In genomic region chr6:152952045-152952444, GRCh38 we compare ENCODE assay signal across 11 cellular contexts. TPM values are rescaled to one million over a fixed set of nuclear protein-coding genes. Genes with fewer than 3 reads are reported as not detected.
DNase-seq lines count a peak whose midpoint lies in the region; ATAC-seq, FAIRE-seq and TF ChIP-seq lines count a peak whose summit lies in the region.
"Had no signal": no experiment of that assay in that cellular context is flagged by ENCODE, and none has a peak within 500 bp of the region (broad histone marks: within the 10 kb centered on the region; RNA-seq: fewer than 3 reads in every experiment).

No MANE protein-coding gene starts in this region.

- H3K36me3 Mint-ChIP-seq in GM23338 (ENCODE audit: low read depth): no peaks in the 10 kb centered on the region
- no peaks in the 10 kb centered on the region for H3K36me3 Mint-ChIP-seq in activated CD4-positive, alpha-beta T cell treated with anti-CD3 and anti-CD28 coated beads, Interleukin-2, amount 10 ng/mL, durations not matched to agents 24 days and 14 days (ENCODE audit: low read depth)
- H3K36me3 Mint-ChIP-seq: CD14-positive monocyte had no signal

- H4K5ac ChIP-seq in mesendoderm (ENCODE audit: low read length): no peak overlapping the region

- H3K23ac ChIP-seq in mesendoderm (ENCODE audit: low read length): no peak overlapping the region

- no peaks in the 10 kb centered on the region for H3K9me3 Mint-ChIP-seq in GM23338
- no peaks in the 10 kb centered on the region for H3K9me3 Mint-ChIP-seq in activated CD4-positive, alpha-beta T cell treated with anti-CD3 and anti-CD28 coated beads, Interleukin-2, amount 10 ng/mL, durations not matched to agents 24 days and 14 days
- H3K9me3 Mint-ChIP-seq: central memory CD8-positive, alpha-beta T cell had no signal

- ATAC-seq in GM23338: no peak

- H2AK5ac ChIP-seq in mesendoderm (ENCODE audit: low read length): no peak overlapping the region

- H3K36me3 ChIP-seq in GM23338 (ENCODE audit: insufficient read depth) (no peaks in the 10 kb centered on the region), bronchial epithelial cell (ENCODE audit: control insufficient read depth, insufficient read depth, low read length) (no peaks in the 10 kb centered on the region), mesendoderm (ENCODE audit: control insufficient read depth, insufficient read depth, low read length) (no peaks in the 10 kb centered on the region)

- no peak overlapping the region for H3K27ac ChIP-seq in GM23338 (ENCODE audit: low read depth)
- H3K27ac ChIP-seq in mesendoderm (ENCODE audit: low read depth, low read length): no peak overlapping the region

- no CpG with 5 or more reads among the region's 1 CpG for WGBS in mesendoderm (ENCODE audit: extremely low coverage, insufficient coverage, low lambda C conversion rate)

- no peaks in the 10 kb centered on the region for H3K27me3 ChIP-seq in GM23338 (ENCODE audit: insufficient read depth)
- no peaks in the 10 kb centered on the region for H3K27me3 ChIP-seq in bronchial epithelial cell (ENCODE audit: control insufficient read depth, insufficient read depth, low read length)
- no peaks in the 10 kb centered on the region for H3K27me3 ChIP-seq in mesendoderm (ENCODE audit: insufficient read depth, low read length, poor library complexity)

- H3F3A ChIP-seq in GM23338 (replicated peaks; ENCODE audit: low read depth): no peaks in the 10 kb centered on the region

- peaks cover 23% of the 10 kb centered on the region for H3K4me1 Mint-ChIP-seq in GM23338
- peaks cover 8% of the 10 kb centered on the region for H3K4me1 Mint-ChIP-seq in activated CD4-positive, alpha-beta T cell treated with anti-CD3 and anti-CD28 coated beads, Interleukin-2, amount 10 ng/mL, durations not matched to agents 24 days and 14 days

- H3K79me2 ChIP-seq in GM23338 (replicated peaks; ENCODE audit: insufficient read depth): no peaks in the 10 kb centered on the region
- no peaks in the 10 kb centered on the region for H3K79me2 ChIP-seq in mesendoderm (ENCODE audit: control insufficient read depth, insufficient read depth, low read length)

- no peak overlapping the region for H2BK120ac ChIP-seq in mesendoderm (ENCODE audit: low read depth, low read length)

- H3K4me3 ChIP-seq in GM23338 (0 out of 2 replicates have a peak overlapping the region, but pooled peaks have one; percentile 14), bronchial epithelial cell (ENCODE audit: low read depth, low read length) (no peak overlapping the region), mesendoderm (ENCODE audit: low read length) (no peak overlapping the region)

- no peak overlapping the region for H3K4ac ChIP-seq in mesendoderm (ENCODE audit: low read depth, low read length)

- H3K27me3 Mint-ChIP-seq in GM23338 (ENCODE audit: insufficient read depth, low read depth, poor library complexity): no peaks in the 10 kb centered on the region
- peaks cover 17% of the 10 kb centered on the region for H3K27me3 Mint-ChIP-seq in activated CD4-positive, alpha-beta T cell treated with anti-CD3 and anti-CD28 coated beads, Interleukin-2, amount 10 ng/mL, durations not matched to agents 24 days and 14 days

- DNase-seq in GM23338 (ENCODE audit: low spot score): peak; percentile 33
- DNase-seq in NCI-H226: peak; percentile 68
- DNase-seq in bronchial epithelial cell (ENCODE audit: low read depth): peak; percentile 37
- peak; percentile 28 for DNase-seq in mesendoderm
- no peak for DNase-seq in NCI-H82 treated with DMSO at 0.1 percent for 48 hours (lab: John Stamatoyannopoulos, UW; ENCODE audit: unreplicated experiment)
- DNase-seq in activated CD4-positive, alpha-beta T cell treated with anti-CD3 and anti-CD28 coated beads, Interleukin-2, amount 10 ng/mL, durations not matched to agents 24 days and 14 days: no peak
- no peak for DNase-seq in MV-4-11 (lab: John Stamatoyannopoulos, UW)
- DNase-seq: activated CD4-positive, alpha-beta T cell treated with anti-CD3 and anti-CD28 coated beads for 48 hours; activated gamma-delta T cell had no signal

- H3K4me1 ChIP-seq in GM23338 (ENCODE audit: insufficient read depth) (peaks cover 19% of the 10 kb centered on the region), mesendoderm (ENCODE audit: control insufficient read depth, low read depth, low read length) (no peaks in the 10 kb centered on the region)

- intact Hi-C loops in activated CD4-positive, alpha-beta T cell treated with anti-CD3 and anti-CD28 coated beads, Interleukin-2, amount 10 ng/mL, durations not matched to agents 24 days and 14 days (cut with micrococcal nuclease): loop anchor here (2.0 kb wide), 1 partner anchor 73 kb away; no protein-coding TSS in a partner anchor

- H3K9ac ChIP-seq in mesendoderm (ENCODE audit: low read length): no peak overlapping the region

- no peak overlapping the region for H3K18ac ChIP-seq in mesendoderm (ENCODE audit: low read length)

- FAIRE-seq in bronchial epithelial cell (lab: Jason Lieb, UNC): no peak

- TF ChIP-seq CTCF in GM23338 (conservative IDR thresholded peaks at IDR 0.05; ENCODE audit: low read depth in 2 of 2) (no peak), bronchial epithelial cell (IDR thresholded peaks at IDR 0.05; ENCODE audit: insufficient read depth, low read length, severe bottlenecking) (no peak)

- no peak overlapping the region for H2BK5ac ChIP-seq in mesendoderm (ENCODE audit: low read length)

- peak overlapping the region; percentile 60 for H3K4me2 ChIP-seq in GM23338
- H3K4me2 ChIP-seq in mesendoderm (ENCODE audit: low read length): no peak overlapping the region

- H4K8ac ChIP-seq in mesendoderm (ENCODE audit: low read depth, low read length): no peak overlapping the region

- no peak overlapping the region for H3K56ac ChIP-seq in mesendoderm (ENCODE audit: low read length)

- H2AFZ ChIP-seq in GM23338: no peak overlapping the region

- no peaks in the 10 kb centered on the region for H4K20me1 ChIP-seq in GM23338 (replicated peaks; ENCODE audit: insufficient read depth)

- no peaks in the 10 kb centered on the region for H3K9me2 ChIP-seq in GM23338 (ENCODE audit: insufficient read depth)

- H3K27ac Mint-ChIP-seq in GM23338: no peak overlapping the region
- H3K27ac Mint-ChIP-seq in activated CD4-positive, alpha-beta T cell treated with anti-CD3 and anti-CD28 coated beads, Interleukin-2, amount 10 ng/mL, durations not matched to agents 24 days and 14 days: no peak overlapping the region
- H3K27ac Mint-ChIP-seq: CD14-positive monocyte had no signal

- H3K79me1 ChIP-seq in mesendoderm (ENCODE audit: low read length): no peaks in the 10 kb centered on the region

- H2BK15ac ChIP-seq in mesendoderm (replicated peaks; ENCODE audit: low read depth): no peak overlapping the region

- peak overlapping the region; percentile 40; the same call in 2 of the 3 replicates for H3K4me3 Mint-ChIP-seq in GM23338
- no peak overlapping the region for H3K4me3 Mint-ChIP-seq in activated CD4-positive, alpha-beta T cell treated with anti-CD3 and anti-CD28 coated beads, Interleukin-2, amount 10 ng/mL, durations not matched to agents 24 days and 14 days
- H3K4me3 Mint-ChIP-seq: CD14-positive monocyte; central memory CD8-positive, alpha-beta T cell had no signal

TF ChIP-seq in GM23338, 12 proteins besides CTCF, POLR2A, EP300 and RAD21 (continues in another document):
- TF ChIP-seq REST (IDR thresholded peaks at IDR 0.05; ENCODE audit: unreplicated experiment): no peak
- TF ChIP-seq NANOG (IDR thresholded peaks at IDR 0.05; ENCODE audit: borderline replicate concordance): peak; percentile 40; the same call in 1 of the 2 replicates

RNA-seq across cellular contexts. Expression of gene FBXO5, which starts 30.8 kb away (rescaled TPM):
- 48.1 and 49.6 TPM in 2 replicates for total RNA-seq in GM23338 (2014; rRNA removed; shearing (Covaris generic))
- polyA plus RNA-seq in GM23338 (2016; fragmentation: Nextera tagmentation; extraction: Ambion mirVana): 41.3 and 51.2 TPM in 2 replicates
- 1.4 and 1.8 TPM in 2 replicates for total RNA-seq in bronchial epithelial cell
- 41.1 TPM for polyA plus RNA-seq in mesendoderm (2013, experiment 1 of 2)
- polyA plus RNA-seq in mesendoderm (2013, experiment 2 of 2): 44.3 TPM
- 34.9 and 36.4 TPM in 2 replicates for total RNA-seq in activated CD4-positive, alpha-beta T cell treated with anti-CD3 and anti-CD28 coated beads, Interleukin-2, amount 10 ng/mL, durations not matched to agents 24 days and 14 days

RNA-seq across cellular contexts. Expression of gene MTRF1L, which starts 50.5 kb away (rescaled TPM):
- total RNA-seq in GM23338 (2014; rRNA removed; shearing (Covaris generic)): 17.0 and 20.5 TPM in 2 replicates
- 22.3 and 28.3 TPM in 2 replicates for polyA plus RNA-seq in GM23338 (2016; fragmentation: Nextera tagmentation; extraction: Ambion mirVana)
- 9.7 and 11.3 TPM in 2 replicates for total RNA-seq in bronchial epithelial cell
- polyA plus RNA-seq in mesendoderm (2013, experiment 1 of 2): 20.9 TPM
- 21.8 TPM for polyA plus RNA-seq in mesendoderm (2013, experiment 2 of 2)
- total RNA-seq in activated CD4-positive, alpha-beta T cell treated with anti-CD3 and anti-CD28 coated beads, Interleukin-2, amount 10 ng/mL, durations not matched to agents 24 days and 14 days: 20.6 and 21.3 TPM in 2 replicates

Comparison
In these comparisons a context has a peak if more than half of its experiments do, and no peak if none do; other contexts are left out.
1. DNase-seq: peak in GM23338 (single experiment), NCI-H226 (single experiment), bronchial epithelial cell (single experiment) and mesendoderm (single experiment); none in NCI-H82 treated with DMSO at 0.1 percent for 48 hours (single experiment), activated CD4-positive, alpha-beta T cell treated with anti-CD3 and anti-CD28 coated beads, Interleukin-2, amount 10 ng/mL, durations not matched to agents 24 days and 14 days (single experiment) and MV-4-11 (single experiment).
2. RNA of gene FBXO5, which starts 30.8 kb away (total RNA-seq): 48.1 to 49.6 TPM in GM23338 and 34.9 to 36.4 TPM in activated CD4-positive, alpha-beta T cell treated with anti-CD3 and anti-CD28 coated beads, Interleukin-2, amount 10 ng/mL, durations not matched to agents 24 days and 14 days; 1.4 to 1.8 TPM in bronchial epithelial cell; every median in the first group is over 10 times any median in the second.